Comparison of ENCODE assay signal across 9 cellular contexts in the genomic region with DNA sequence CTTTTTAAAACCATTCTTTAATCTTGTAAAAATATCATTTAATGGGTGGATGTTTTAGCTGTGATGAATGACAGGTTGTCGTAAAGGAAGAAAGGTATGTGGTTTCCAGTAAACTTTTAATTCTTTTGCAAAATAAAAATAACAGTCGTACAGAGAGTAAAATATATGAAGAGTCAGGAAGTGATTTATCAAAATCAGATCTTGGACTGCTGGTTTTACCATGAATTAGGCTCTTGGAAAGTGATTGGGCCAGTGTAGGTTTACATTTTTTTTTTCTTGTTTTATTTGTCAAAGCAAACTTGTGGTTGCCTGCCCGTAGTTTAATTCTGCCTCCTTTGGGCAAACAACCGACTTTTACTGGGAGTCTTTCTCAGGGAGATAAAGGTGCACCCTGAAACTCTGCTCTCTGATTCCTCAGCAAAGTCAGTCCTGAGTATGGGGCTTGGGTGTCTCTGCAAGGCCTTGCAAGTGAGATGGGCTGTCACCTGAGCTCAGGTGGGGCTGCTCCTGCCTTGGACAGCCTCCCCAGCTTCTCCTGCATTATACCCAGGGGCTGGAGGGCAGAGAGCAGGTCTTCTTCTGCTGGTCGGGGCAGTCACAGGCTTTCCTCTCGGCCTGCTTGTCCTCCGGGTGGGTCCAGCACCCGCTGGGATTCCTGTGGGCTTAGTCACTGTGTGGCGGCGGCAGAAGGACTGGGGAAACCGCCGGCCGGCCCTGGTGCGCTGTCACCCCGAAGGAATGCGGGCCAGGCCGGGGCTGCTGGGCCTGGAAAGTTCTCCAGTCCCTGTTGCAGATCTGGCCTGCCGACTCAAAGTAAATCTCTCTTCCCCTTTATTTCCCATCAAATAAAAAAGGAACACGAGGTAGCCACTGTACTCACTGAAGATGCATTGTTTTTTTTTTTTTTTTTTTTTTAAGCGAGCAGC.
DNase-seq lines count a peak whose midpoint lies in the region; ATAC-seq lines count a peak whose summit lies in the region.
"Had no signal": no experiment of that assay in that cellular context is flagged by ENCODE, and none has a peak within 500 bp of the region (broad histone marks: within the 10 kb centered on the region; RNA-seq: fewer than 3 reads in every experiment).

No MANE protein-coding gene starts in this region.

- DNase-seq in HS-27A (ENCODE audit: low read depth) (peak; percentile 94), caudate nucleus (lab: John Stamatoyannopoulos, UW) (peak in 3 of 61 donors; percentile 17 to 23 (median 19)), kidney tubule cell (ENCODE audit: low spot score) (peak; percentile 97), NCI-H1092 (lab: John Stamatoyannopoulos, UW) (no peak), NCI-H2107 treated with DMSO at 0.1 percent for 48 hours (lab: John Stamatoyannopoulos, UW; ENCODE audit: unreplicated experiment) (no peak), NCI-H524 (lab: John Stamatoyannopoulos, UW) (no peak)

- ATAC-seq in GM19397 (IDR thresholded peaks at IDR 0.05; ENCODE audit: unreplicated experiment), result no peak

- H3K27ac ChIP-seq in caudate nucleus (ENCODE audit: low read depth, low read length) (peak overlapping the region; percentile 88), temporal lobe (ENCODE audit: low read depth, low read length) (peak overlapping the region; percentile 31)
- H3K27ac ChIP-seq: neutrophil had no signal

Comparison
In these comparisons a context has a peak if more than half of its experiments do, and no peak if none do; other contexts are left out.
1. DNase-seq: peak in HS-27A (single experiment) and kidney tubule cell (single experiment); none in NCI-H1092 (single experiment), NCI-H2107 treated with DMSO at 0.1 percent for 48 hours (single experiment) and NCI-H524 (0 of 2).